Comparison of ENCODE assay signal across 1 cellular context in the genomic region with DNA sequence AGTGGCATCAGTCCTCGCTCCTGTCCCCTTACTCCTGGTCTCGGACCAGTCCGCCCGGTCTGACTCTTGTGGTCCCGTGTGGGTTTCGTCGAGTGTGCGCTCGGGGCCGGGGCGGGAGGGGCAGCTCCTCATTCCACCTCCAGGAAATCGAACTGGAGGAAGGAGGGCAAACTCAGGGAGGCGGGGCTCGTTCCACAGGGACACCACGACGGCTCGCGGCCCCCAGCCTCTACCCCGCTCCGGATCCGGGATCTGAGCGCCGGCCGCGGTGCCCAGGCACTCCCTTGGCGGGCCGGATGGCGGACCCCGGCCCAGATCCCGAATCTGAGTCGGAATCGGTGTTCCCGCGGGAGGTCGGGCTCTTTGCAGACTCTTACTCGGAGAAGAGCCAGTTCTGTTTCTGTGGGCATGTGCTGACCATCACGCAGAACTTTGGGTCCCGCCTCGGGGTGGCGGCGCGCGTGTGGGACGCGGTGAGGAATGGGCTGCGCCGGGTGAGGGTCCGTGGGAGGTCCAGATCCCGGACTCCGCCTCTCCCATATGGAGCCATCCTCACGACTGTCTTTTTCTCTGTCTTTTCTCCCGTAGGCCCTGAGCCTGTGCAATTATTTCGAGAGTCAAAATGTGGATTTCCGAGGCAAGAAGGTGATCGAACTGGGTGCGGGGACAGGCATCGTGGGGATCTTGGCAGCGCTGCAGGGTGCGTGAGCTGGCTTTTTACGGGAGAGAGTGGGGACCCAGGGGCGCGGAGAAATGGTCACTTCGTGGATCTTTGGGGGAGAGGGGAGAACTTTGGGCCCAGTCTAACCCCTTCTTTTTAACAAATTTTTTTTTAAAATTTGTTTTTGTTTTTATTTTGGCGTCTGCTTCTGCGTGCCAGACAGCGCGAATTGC.
TF ChIP-seq lines count a peak whose summit lies in the region.

Gene EEF1AKMT3 (plus strand): TSS at position 186 of the 894 bp plus-strand sequence. CDS start 111 bp downstream, at position 297.

TF ChIP-seq in HepG2, 621 proteins besides CTCF, POLR2A, EP300 and RAD21 (continued from another document and continues in another):
- TF ChIP-seq, protein P1, sequence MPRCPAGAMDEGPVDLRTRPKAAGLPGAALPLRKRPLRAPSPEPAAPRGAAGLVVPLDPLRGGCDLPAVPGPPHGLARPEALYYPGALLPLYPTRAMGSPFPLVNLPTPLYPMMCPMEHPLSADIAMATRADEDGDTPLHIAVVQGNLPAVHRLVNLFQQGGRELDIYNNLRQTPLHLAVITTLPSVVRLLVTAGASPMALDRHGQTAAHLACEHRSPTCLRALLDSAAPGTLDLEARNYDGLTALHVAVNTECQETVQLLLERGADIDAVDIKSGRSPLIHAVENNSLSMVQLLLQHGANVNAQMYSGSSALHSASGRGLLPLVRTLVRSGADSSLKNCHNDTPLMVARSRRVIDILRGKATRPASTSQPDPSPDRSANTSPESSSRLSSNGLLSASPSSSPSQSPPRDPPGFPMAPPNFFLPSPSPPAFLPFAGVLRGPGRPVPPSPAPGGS (CRISPR knock-in tag; IDR thresholded peaks at IDR 0.05), result no peak; the same call in 1 of the 2 replicates
- TF ChIP-seq ZFP36 (IDR thresholded peaks at IDR 0.05; ENCODE audit: borderline replicate concordance, low read depth, low read length, partially characterized antibody), result no peak
- TF ChIP-seq, protein P2, sequence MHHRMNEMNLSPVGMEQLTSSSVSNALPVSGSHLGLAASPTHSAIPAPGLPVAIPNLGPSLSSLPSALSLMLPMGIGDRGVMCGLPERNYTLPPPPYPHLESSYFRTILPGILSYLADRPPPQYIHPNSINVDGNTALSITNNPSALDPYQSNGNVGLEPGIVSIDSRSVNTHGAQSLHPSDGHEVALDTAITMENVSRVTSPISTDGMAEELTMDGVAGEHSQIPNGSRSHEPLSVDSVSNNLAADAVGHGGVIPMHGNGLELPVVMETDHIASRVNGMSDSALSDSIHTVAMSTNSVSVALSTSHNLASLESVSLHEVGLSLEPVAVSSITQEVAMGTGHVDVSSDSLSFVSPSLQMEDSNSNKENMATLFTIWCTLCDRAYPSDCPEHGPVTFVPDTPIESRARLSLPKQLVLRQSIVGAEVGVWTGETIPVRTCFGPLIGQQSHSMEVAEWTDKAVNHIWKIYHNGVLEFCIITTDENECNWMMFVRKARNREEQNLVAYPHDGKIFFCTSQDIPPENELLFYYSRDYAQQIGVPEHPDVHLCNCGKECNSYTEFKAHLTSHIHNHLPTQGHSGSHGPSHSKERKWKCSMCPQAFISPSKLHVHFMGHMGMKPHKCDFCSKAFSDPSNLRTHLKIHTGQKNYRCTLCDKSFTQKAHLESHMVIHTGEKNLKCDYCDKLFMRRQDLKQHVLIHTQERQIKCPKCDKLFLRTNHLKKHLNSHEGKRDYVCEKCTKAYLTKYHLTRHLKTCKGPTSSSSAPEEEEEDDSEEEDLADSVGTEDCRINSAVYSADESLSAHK (CRISPR knock-in tag; IDR thresholded peaks at IDR 0.05; ENCODE audit: borderline replicate concordance), result no peak
- peak; percentile 49 for TF ChIP-seq ZNF441 (CRISPR knock-in tag; IDR thresholded peaks at IDR 0.05; ENCODE audit: borderline replicate concordance)
- no peak for TF ChIP-seq ZSCAN30 (CRISPR knock-in tag; IDR thresholded peaks at IDR 0.05)
- TF ChIP-seq PRPF4 (IDR thresholded peaks at IDR 0.05; ENCODE audit: low read depth, low read length, poor library complexity, severe bottlenecking), result no peak
- no peak for TF ChIP-seq THAP11 (CRISPR knock-in tag; IDR thresholded peaks at IDR 0.05)
- no peak for TF ChIP-seq ZNF703 (CRISPR knock-in tag; IDR thresholded peaks at IDR 0.05; ENCODE audit: borderline replicate concordance)
- TF ChIP-seq MXD4 (CRISPR knock-in tag; IDR thresholded peaks at IDR 0.05), result no peak
- TF ChIP-seq ZBTB21 (CRISPR knock-in tag; IDR thresholded peaks at IDR 0.05), result no peak
- no peak for TF ChIP-seq HOXA7 (CRISPR knock-in tag; IDR thresholded peaks at IDR 0.05)
- no peak for TF ChIP-seq XRCC5 (optimal IDR thresholded peaks at IDR 0.05; ENCODE audit: low read length)
- no peak for TF ChIP-seq ETV5 (CRISPR knock-in tag; IDR thresholded peaks at IDR 0.05; ENCODE audit: borderline replicate concordance)
- no peak for TF ChIP-seq ZNF354B (CRISPR knock-in tag; IDR thresholded peaks at IDR 0.05)
- TF ChIP-seq, protein P3, sequence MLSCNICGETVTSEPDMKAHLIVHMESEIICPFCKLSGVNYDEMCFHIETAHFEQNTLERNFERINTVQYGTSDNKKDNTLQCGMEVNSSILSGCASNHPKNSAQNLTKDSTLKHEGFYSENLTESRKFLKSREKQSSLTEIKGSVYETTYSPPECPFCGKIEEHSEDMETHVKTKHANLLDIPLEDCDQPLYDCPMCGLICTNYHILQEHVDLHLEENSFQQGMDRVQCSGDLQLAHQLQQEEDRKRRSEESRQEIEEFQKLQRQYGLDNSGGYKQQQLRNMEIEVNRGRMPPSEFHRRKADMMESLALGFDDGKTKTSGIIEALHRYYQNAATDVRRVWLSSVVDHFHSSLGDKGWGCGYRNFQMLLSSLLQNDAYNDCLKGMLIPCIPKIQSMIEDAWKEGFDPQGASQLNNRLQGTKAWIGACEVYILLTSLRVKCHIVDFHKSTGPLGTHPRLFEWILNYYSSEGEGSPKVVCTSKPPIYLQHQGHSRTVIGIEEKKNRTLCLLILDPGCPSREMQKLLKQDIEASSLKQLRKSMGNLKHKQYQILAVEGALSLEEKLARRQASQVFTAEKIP (CRISPR knock-in tag; IDR thresholded peaks at IDR 0.05; ENCODE audit: borderline replicate concordance), result no peak
- TF ChIP-seq NFIC (IDR thresholded peaks at IDR 0.05; ENCODE audit: low read length), result no peak
- 0 out of 2 replicates have a peak, but pooled peaks have one; percentile 50 for TF ChIP-seq ZNF12 (CRISPR knock-in tag; IDR thresholded peaks at IDR 0.05)
- TF ChIP-seq ZNF782 (CRISPR knock-in tag; IDR thresholded peaks at IDR 0.05; ENCODE audit: borderline replicate concordance), result no peak
- no peak for TF ChIP-seq ERF (CRISPR knock-in tag; IDR thresholded peaks at IDR 0.05)
- TF ChIP-seq ZNF530 (CRISPR knock-in tag; IDR thresholded peaks at IDR 0.05; ENCODE audit: low read depth), result peak; percentile 71; the same call in 1 of the 2 replicates
- TF ChIP-seq NPAS2 (CRISPR knock-in tag; IDR thresholded peaks at IDR 0.05; ENCODE audit: borderline replicate concordance), result no peak
- no peak for TF ChIP-seq NFATC3 (CRISPR knock-in tag; IDR thresholded peaks at IDR 0.05)
- no peak for TF ChIP-seq ZBTB46 (CRISPR knock-in tag; IDR thresholded peaks at IDR 0.05; ENCODE audit: borderline replicate concordance)
- no peak for TF ChIP-seq RNF2 (conservative IDR thresholded peaks at IDR 0.05; ENCODE audit: low read depth)
- TF ChIP-seq, protein P4, sequence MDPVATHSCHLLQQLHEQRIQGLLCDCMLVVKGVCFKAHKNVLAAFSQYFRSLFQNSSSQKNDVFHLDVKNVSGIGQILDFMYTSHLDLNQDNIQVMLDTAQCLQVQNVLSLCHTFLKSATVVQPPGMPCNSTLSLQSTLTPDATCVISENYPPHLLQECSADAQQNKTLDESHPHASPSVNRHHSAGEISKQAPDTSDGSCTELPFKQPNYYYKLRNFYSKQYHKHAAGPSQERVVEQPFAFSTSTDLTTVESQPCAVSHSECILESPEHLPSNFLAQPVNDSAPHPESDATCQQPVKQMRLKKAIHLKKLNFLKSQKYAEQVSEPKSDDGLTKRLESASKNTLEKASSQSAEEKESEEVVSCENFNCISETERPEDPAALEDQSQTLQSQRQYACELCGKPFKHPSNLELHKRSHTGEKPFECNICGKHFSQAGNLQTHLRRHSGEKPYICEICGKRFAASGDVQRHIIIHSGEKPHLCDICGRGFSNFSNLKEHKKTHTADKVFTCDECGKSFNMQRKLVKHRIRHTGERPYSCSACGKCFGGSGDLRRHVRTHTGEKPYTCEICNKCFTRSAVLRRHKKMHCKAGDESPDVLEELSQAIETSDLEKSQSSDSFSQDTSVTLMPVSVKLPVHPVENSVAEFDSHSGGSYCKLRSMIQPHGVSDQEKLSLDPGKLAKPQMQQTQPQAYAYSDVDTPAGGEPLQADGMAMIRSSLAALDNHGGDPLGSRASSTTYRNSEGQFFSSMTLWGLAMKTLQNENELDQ (CRISPR knock-in tag; IDR thresholded peaks at IDR 0.05; ENCODE audit: borderline replicate concordance), result no peak
- no peak for TF ChIP-seq ZNF138 (CRISPR knock-in tag; IDR thresholded peaks at IDR 0.05; ENCODE audit: low read depth)
- TF ChIP-seq ZNF724P (CRISPR knock-in tag; IDR thresholded peaks at IDR 0.05; ENCODE audit: borderline replicate concordance), result no peak
- TF ChIP-seq ZNF781 (CRISPR knock-in tag; IDR thresholded peaks at IDR 0.05; ENCODE audit: borderline replicate concordance, not compliant biosample characterization), result no peak
- TF ChIP-seq BRCA1 (CRISPR knock-in tag; IDR thresholded peaks at IDR 0.05), result no peak
- peak; percentile 65; the same call in 1 of the 2 replicates for TF ChIP-seq ZNF142 (CRISPR knock-in tag; IDR thresholded peaks at IDR 0.05)
- TF ChIP-seq, protein P5, sequence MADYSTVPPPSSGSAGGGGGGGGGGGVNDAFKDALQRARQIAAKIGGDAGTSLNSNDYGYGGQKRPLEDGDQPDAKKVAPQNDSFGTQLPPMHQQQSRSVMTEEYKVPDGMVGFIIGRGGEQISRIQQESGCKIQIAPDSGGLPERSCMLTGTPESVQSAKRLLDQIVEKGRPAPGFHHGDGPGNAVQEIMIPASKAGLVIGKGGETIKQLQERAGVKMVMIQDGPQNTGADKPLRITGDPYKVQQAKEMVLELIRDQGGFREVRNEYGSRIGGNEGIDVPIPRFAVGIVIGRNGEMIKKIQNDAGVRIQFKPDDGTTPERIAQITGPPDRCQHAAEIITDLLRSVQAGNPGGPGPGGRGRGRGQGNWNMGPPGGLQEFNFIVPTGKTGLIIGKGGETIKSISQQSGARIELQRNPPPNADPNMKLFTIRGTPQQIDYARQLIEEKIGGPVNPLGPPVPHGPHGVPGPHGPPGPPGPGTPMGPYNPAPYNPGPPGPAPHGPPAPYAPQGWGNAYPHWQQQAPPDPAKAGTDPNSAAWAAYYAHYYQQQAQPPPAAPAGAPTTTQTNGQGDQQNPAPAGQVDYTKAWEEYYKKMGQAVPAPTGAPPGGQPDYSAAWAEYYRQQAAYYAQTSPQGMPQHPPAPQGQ (CRISPR knock-in tag; IDR thresholded peaks at IDR 0.05; ENCODE audit: borderline replicate concordance), result no peak
- 0 out of 2 replicates have a peak, but pooled peaks have one; percentile 20 for TF ChIP-seq KDM2A (CRISPR knock-in tag; IDR thresholded peaks at IDR 0.05; ENCODE audit: borderline replicate concordance, low read depth)
- TF ChIP-seq HNF1B (CRISPR knock-in tag; IDR thresholded peaks at IDR 0.05), result no peak
- TF ChIP-seq HOXA3 (CRISPR knock-in tag; IDR thresholded peaks at IDR 0.05), result no peak
- TF ChIP-seq ZNF614 (CRISPR knock-in tag; IDR thresholded peaks at IDR 0.05; ENCODE audit: borderline replicate concordance), result 0 out of 2 replicates have a peak, but pooled peaks have one; percentile 5
- no peak for TF ChIP-seq TCF12 (IDR thresholded peaks at IDR 0.05)
- TF ChIP-seq TCF12 (CRISPR knock-in tag; IDR thresholded peaks at IDR 0.05), result 0 out of 2 replicates have a peak, but pooled peaks have one; percentile 24
